ENCODE assay signal across 8 cellular contexts in genomic region chr5:60944904-60945759, GRCh38. TPM values are rescaled to one million over a fixed set of nuclear protein-coding genes. Genes with fewer than 3 reads are reported as not detected.
DNase-seq lines count a peak whose midpoint lies in the region; ATAC-seq and TF ChIP-seq lines count a peak whose summit lies in the region.

ERCC8 (minus strand) TSS chr5:60945070; CDS start chr5:60945008, 62 bp downstream.
NDUFAF2 (plus strand) TSS chr5:60945205; CDS start chr5:60945256, 51 bp downstream.

- TF ChIP-seq CTCF in OCI-LY1 (IDR thresholded peaks at IDR 0.05; ENCODE audit: low read length) = no peak

- H3K4me2 ChIP-seq in OCI-LY1 (ENCODE audit: low read length) = peak within 1 kb of the TSS; percentile 95

- H3K36me3 ChIP-seq in OCI-LY1 (ENCODE audit: insufficient read depth, low read length) = 0 out of 2 replicates have a peak, but pooled peaks cover 4% of the 10 kb centered on the region

- ATAC-seq in GM21526 (IDR thresholded peaks at IDR 0.05; ENCODE audit: low FRiP score, unreplicated experiment) = peak; percentile 99

- H3K9ac ChIP-seq in OCI-LY1 (ENCODE audit: low read length) = peak within 1 kb of the TSS; percentile 87

- no peaks in the 10 kb centered on the region for H4K20me1 ChIP-seq in OCI-LY1 (ENCODE audit: insufficient read depth, low read length)

- peak; percentile 97 for DNase-seq in DMS 273 (lab: John Stamatoyannopoulos, UW; ENCODE audit: unreplicated experiment)
- DNase-seq in HuH-7 (ENCODE audit: low spot score) = peak; percentile 86
- DNase-seq in activated CD8-positive, alpha-beta memory T cell treated with anti-CD3 and anti-CD28 coated beads, Interleukin-2, amount 50 U/mL, for 48 hours = peak; percentile 89
- DNase-seq in epithelial cell of prostate (ENCODE audit: low read depth, low spot score) = peak; percentile 66
- peak; percentile 70 to 76 for DNase-seq in stimulated activated CD8-positive, alpha-beta memory T cell treated with anti-CD3 and anti-CD28 coated beads, Interleukin-2, amount 100 ng/mL, for 48 hours (ENCODE audit: low read depth in 2 of 2)

- H3K9me3 ChIP-seq in OCI-LY1 (ENCODE audit: low read length) (no peaks in the 10 kb centered on the region), mononuclear cell (ENCODE audit: low read depth, low read length) (no peaks in the 10 kb centered on the region)

- H3K9me2 ChIP-seq in OCI-LY1 (ENCODE audit: low read depth, low read length) = no peaks in the 10 kb centered on the region

- H3K4me3 ChIP-seq in OCI-LY1 (ENCODE audit: low read depth, low read length, poor library complexity, severe bottlenecking) (peak within 1 kb of the TSS; percentile 88), mononuclear cell (ENCODE audit: low read length) (peak within 1 kb of the TSS; percentile 87)

- peaks cover 29% of the 10 kb centered on the region for H3K79me2 ChIP-seq in OCI-LY1 (ENCODE audit: insufficient read depth, low read length)

- peak within 1 kb of the TSS; percentile 38 for H3K27ac ChIP-seq in OCI-LY1 (ENCODE audit: low read depth, low read length, poor library complexity, severe bottlenecking)
- H3K27ac ChIP-seq in epithelial cell of prostate = peak within 1 kb of the TSS; percentile 63

- H3K27me3 ChIP-seq in OCI-LY1 (ENCODE audit: insufficient read depth, low read length) (no peaks in the 10 kb centered on the region), mononuclear cell (ENCODE audit: insufficient read depth, low read length) (no peaks in the 10 kb centered on the region)

- peaks cover 24% of the 10 kb centered on the region for H3K4me1 ChIP-seq in OCI-LY1 (ENCODE audit: insufficient read depth, low read length, severe bottlenecking)
- peaks cover 26% of the 10 kb centered on the region for H3K4me1 ChIP-seq in mononuclear cell (ENCODE audit: insufficient read depth, low read length)

- peak within 1 kb of the TSS; percentile 81 for H2AFZ ChIP-seq in OCI-LY1 (ENCODE audit: low read length)

- no peaks in the 10 kb centered on the region for H3F3A ChIP-seq in OCI-LY1 (ENCODE audit: insufficient read depth, low read length)

RNA-seq across cellular contexts. Expression of gene ERCC8, which starts in this region (rescaled TPM):
- total RNA-seq in mononuclear cell = 15.6 TPM

RNA-seq across cellular contexts. Expression of gene NDUFAF2, which starts in this region (rescaled TPM):
- 5.7 TPM for total RNA-seq in mononuclear cell

Comparison
In these comparisons a context has a peak if more than half of its experiments do, and no peak if none do; other contexts are left out.
1. Peak in every context shown above with its lines: DNase-seq, ATAC-seq, H3K4me3 ChIP-seq and H3K27ac ChIP-seq.